Comparison of ENCODE assay signal across 9 cellular contexts in genomic region chr1:23727362-23727811, GRCh38. TPM values are rescaled to one million over a fixed set of nuclear protein-coding genes. Genes with fewer than 3 reads are reported as not detected.
DNase-seq lines count a peak whose midpoint lies in the region; ATAC-seq and TF ChIP-seq lines count a peak whose summit lies in the region.
"Had no signal": no experiment of that assay in that cellular context is flagged by ENCODE, and none has a peak within 500 bp of the region (broad histone marks: within the 10 kb centered on the region; RNA-seq: fewer than 3 reads in every experiment).

No MANE protein-coding gene starts in this region.

- no peaks in the 10 kb centered on the region for H3K9me3 Mint-ChIP-seq in CD14-positive monocyte
- no peaks in the 10 kb centered on the region for H3K9me3 Mint-ChIP-seq in naive thymus-derived CD4-positive, alpha-beta T cell
- H3K9me3 Mint-ChIP-seq in activated CD8-positive, alpha-beta T cell treated with anti-CD3 and anti-CD28 coated beads, Interleukin-2, amount 10 ng/mL, durations not matched to agents 7 days and 5 days (ENCODE audit: insufficient read depth): no peaks in the 10 kb centered on the region
- no peaks in the 10 kb centered on the region for H3K9me3 Mint-ChIP-seq in activated T-helper 17 cell treated with anti-CD3 and anti-CD28 coated beads, Interleukin-2, amount 50 U/mL, for 72 hours
- H3K9me3 Mint-ChIP-seq: activated naive CD8-positive, alpha-beta T cell treated with anti-CD3 and anti-CD28 coated beads, Interleukin-2, amount 10 ng/mL, durations not matched to agents 7 days and 5 days had no signal

- intact Hi-C loops in CD14-positive monocyte (cut with micrococcal nuclease): no loop called here
- intact Hi-C loops in naive thymus-derived CD4-positive, alpha-beta T cell (cut with micrococcal nuclease): no loop called here

- H3K27ac Mint-ChIP-seq in CD14-positive monocyte: peak overlapping the region; percentile 73 to 94 (median 86)
- no peak overlapping the region for H3K27ac Mint-ChIP-seq in naive thymus-derived CD4-positive, alpha-beta T cell
- H3K27ac Mint-ChIP-seq in activated CD8-positive, alpha-beta T cell treated with anti-CD3 and anti-CD28 coated beads, Interleukin-2, amount 10 ng/mL, durations not matched to agents 7 days and 5 days: no peak overlapping the region
- no peak overlapping the region for H3K27ac Mint-ChIP-seq in activated T-helper 17 cell treated with anti-CD3 and anti-CD28 coated beads, Interleukin-2, amount 50 U/mL, for 72 hours
- H3K27ac Mint-ChIP-seq: activated naive CD8-positive, alpha-beta T cell treated with anti-CD3 and anti-CD28 coated beads, Interleukin-2, amount 10 ng/mL, durations not matched to agents 7 days and 5 days had no signal

- H3K4me1 Mint-ChIP-seq in CD14-positive monocyte: peaks cover 55% of the 10 kb centered on the region
- peaks cover 0 to 7% (median 0%) of the 10 kb centered on the region in 7 donors for H3K4me1 Mint-ChIP-seq in naive thymus-derived CD4-positive, alpha-beta T cell
- no peaks in the 10 kb centered on the region for H3K4me1 Mint-ChIP-seq in activated CD8-positive, alpha-beta T cell treated with anti-CD3 and anti-CD28 coated beads, Interleukin-2, amount 10 ng/mL, durations not matched to agents 7 days and 5 days (ENCODE audit: low read depth)
- H3K4me1 Mint-ChIP-seq in activated T-helper 17 cell treated with anti-CD3 and anti-CD28 coated beads, Interleukin-2, amount 50 U/mL, for 72 hours: peaks cover 8% of the 10 kb centered on the region

- TF ChIP-seq CTCF in CD14-positive monocyte (IDR thresholded peaks at IDR 0.05) (no peak), HL-60 (IDR thresholded peaks at IDR 0.05; ENCODE audit: insufficient read depth, low read length) (no peak), coronary artery (IDR thresholded peaks at IDR 0.05) (no peak)

- POLR2A ChIA-PET in naive thymus-derived CD4-positive, alpha-beta T cell (lab: Charles Lee): no interaction called here
- POLR2A ChIA-PET in activated CD8-positive, alpha-beta T cell treated with anti-CD3 and anti-CD28 coated beads, Interleukin-2, amount 10 ng/mL, durations not matched to agents 7 days and 5 days (lab: Charles Lee): no interaction called here

- CTCF ChIA-PET in naive thymus-derived CD4-positive, alpha-beta T cell (lab: Charles Lee): no interaction called here
- CTCF ChIA-PET in activated CD8-positive, alpha-beta T cell treated with anti-CD3 and anti-CD28 coated beads, Interleukin-2, amount 10 ng/mL, durations not matched to agents 7 days and 5 days (lab: Charles Lee): interaction anchor here (0.7 kb wide), 1 partner anchor 17 kb away, joined by 3 read pairs; no protein-coding TSS in a partner anchor

- no peaks in the 10 kb centered on the region for H3K4me1 ChIP-seq in naive thymus-derived CD4-positive, alpha-beta T cell (ENCODE audit: control insufficient read depth in 2 of 2, insufficient read depth in 2 of 2, low read length in 2 of 2)

- peaks cover 0 to 1% of the 10 kb centered on the region in 2 donors for H3K36me3 Mint-ChIP-seq in CD14-positive monocyte
- peaks cover 0 to 7% (median 3%) of the 10 kb centered on the region in 5 donors for H3K36me3 Mint-ChIP-seq in naive thymus-derived CD4-positive, alpha-beta T cell
- no peaks in the 10 kb centered on the region for H3K36me3 Mint-ChIP-seq in activated CD8-positive, alpha-beta T cell treated with anti-CD3 and anti-CD28 coated beads, Interleukin-2, amount 10 ng/mL, durations not matched to agents 7 days and 5 days (ENCODE audit: low read depth)
- no peaks in the 10 kb centered on the region for H3K36me3 Mint-ChIP-seq in activated T-helper 17 cell treated with anti-CD3 and anti-CD28 coated beads, Interleukin-2, amount 50 U/mL, for 72 hours (ENCODE audit: low read depth)

- peak; percentile 49 for ATAC-seq in naive thymus-derived CD4-positive, alpha-beta T cell
- ATAC-seq in GM21526 (IDR thresholded peaks at IDR 0.05; ENCODE audit: low FRiP score, unreplicated experiment): no peak
- ATAC-seq in activated CD8-positive, alpha-beta T cell treated with anti-CD3 and anti-CD28 coated beads, Interleukin-2, amount 10 ng/mL, durations not matched to agents 7 days and 5 days: no peak
- no peak for ATAC-seq in activated T-helper 17 cell treated with anti-CD3 and anti-CD28 coated beads, Interleukin-2, amount 50 U/mL, for 72 hours (replicated peaks)

- no peaks in the 10 kb centered on the region for H3K9me3 ChIP-seq in naive thymus-derived CD4-positive, alpha-beta T cell (ENCODE audit: control insufficient read depth in 2 of 3, low read length in 3 of 3)

- H3K27me3 Mint-ChIP-seq in CD14-positive monocyte (ENCODE audit: low read depth in 3 of 3): peaks cover 0 to 3% (median 0%) of the 10 kb centered on the region in 3 donors
- no peaks in the 10 kb centered on the region for H3K27me3 Mint-ChIP-seq in naive thymus-derived CD4-positive, alpha-beta T cell
- H3K27me3 Mint-ChIP-seq in activated CD8-positive, alpha-beta T cell treated with anti-CD3 and anti-CD28 coated beads, Interleukin-2, amount 10 ng/mL, durations not matched to agents 7 days and 5 days (ENCODE audit: low read depth): no peaks in the 10 kb centered on the region
- no peaks in the 10 kb centered on the region for H3K27me3 Mint-ChIP-seq in activated T-helper 17 cell treated with anti-CD3 and anti-CD28 coated beads, Interleukin-2, amount 50 U/mL, for 72 hours
- H3K27me3 Mint-ChIP-seq: activated naive CD8-positive, alpha-beta T cell treated with anti-CD3 and anti-CD28 coated beads, Interleukin-2, amount 10 ng/mL, durations not matched to agents 7 days and 5 days had no signal

- DNase-seq in CD14-positive monocyte (ENCODE audit: low spot score) (peak; percentile 70), HL-60 (ENCODE audit: low read depth in 1 of 2, low spot score in 1 of 2) (peak; percentile 75 to 94), coronary artery (ENCODE audit: low spot score) (peak; percentile 76), cerebellar cortex (ENCODE audit: low spot score) (no peak)
- DNase-seq in naive thymus-derived CD4-positive, alpha-beta T cell: no peak
- DNase-seq in activated CD8-positive, alpha-beta T cell treated with anti-CD3 and anti-CD28 coated beads, Interleukin-2, amount 10 ng/mL, durations not matched to agents 7 days and 5 days: no peak
- DNase-seq: activated naive CD8-positive, alpha-beta T cell treated with anti-CD3 and anti-CD28 coated beads, Interleukin-2, amount 10 ng/mL, durations not matched to agents 7 days and 5 days had no signal

- H3K36me3 ChIP-seq in naive thymus-derived CD4-positive, alpha-beta T cell (ENCODE audit: control insufficient read depth in 2 of 3, insufficient read depth in 3 of 3, low read length in 3 of 3): no peaks in the 10 kb centered on the region

- H3K27me3 ChIP-seq in HL-60 (ENCODE audit: insufficient read depth, poor library complexity, severe bottlenecking): no peaks in the 10 kb centered on the region
- no peaks in the 10 kb centered on the region for H3K27me3 ChIP-seq in naive thymus-derived CD4-positive, alpha-beta T cell (ENCODE audit: control insufficient read depth in 2 of 2, insufficient read depth in 2 of 2, low read length in 2 of 2)

- peak overlapping the region in 1 of 2 donors; percentile 77 for H3K4me3 Mint-ChIP-seq in CD14-positive monocyte
- no peak overlapping the region for H3K4me3 Mint-ChIP-seq in naive thymus-derived CD4-positive, alpha-beta T cell
- H3K4me3 Mint-ChIP-seq in activated CD8-positive, alpha-beta T cell treated with anti-CD3 and anti-CD28 coated beads, Interleukin-2, amount 10 ng/mL, durations not matched to agents 7 days and 5 days: no peak overlapping the region
- no peak overlapping the region for H3K4me3 Mint-ChIP-seq in activated T-helper 17 cell treated with anti-CD3 and anti-CD28 coated beads, Interleukin-2, amount 50 U/mL, for 72 hours
- H3K4me3 Mint-ChIP-seq: activated naive CD8-positive, alpha-beta T cell treated with anti-CD3 and anti-CD28 coated beads, Interleukin-2, amount 10 ng/mL, durations not matched to agents 7 days and 5 days had no signal

- no peak overlapping the region for H3K4me3 ChIP-seq in HL-60 (replicated peaks; ENCODE audit: insufficient read depth, low read length)
- no peak overlapping the region for H3K4me3 ChIP-seq in coronary artery
- no peak overlapping the region for H3K4me3 ChIP-seq in naive thymus-derived CD4-positive, alpha-beta T cell (ENCODE audit: low read length)

- H3K27ac ChIP-seq in HL-60 (replicated peaks) (peak overlapping the region; percentile 21), coronary artery (peak overlapping the region in 1 of 2 donors; percentile 43)
- H3K27ac ChIP-seq in naive thymus-derived CD4-positive, alpha-beta T cell (ENCODE audit: low read depth, low read length): no peak overlapping the region

RNA-seq across cellular contexts. Expression of gene ELOA, which starts 15.9 kb away (rescaled TPM):
- polyA plus RNA-seq in CD14-positive monocyte: 10 to 100 TPM; 28.7 to 31.2 TPM
- total RNA-seq in naive thymus-derived CD4-positive, alpha-beta T cell: 10 to 100 TPM; 28.0 to 36.1 (median 30.4) TPM
- 10 to 100 TPM; 20.3 to 30.8 TPM for polyA plus RNA-seq in naive thymus-derived CD4-positive, alpha-beta T cell
- total RNA-seq in activated CD8-positive, alpha-beta T cell treated with anti-CD3 and anti-CD28 coated beads, Interleukin-2, amount 10 ng/mL, durations not matched to agents 7 days and 5 days: 10 to 100 TPM; 29.2 to 31.0 TPM
- 10 to 100 TPM; 30.1 to 48.5 TPM for total RNA-seq in activated T-helper 17 cell treated with anti-CD3 and anti-CD28 coated beads, Interleukin-2, amount 50 U/mL, for 72 hours

RNA-seq across cellular contexts. Expression of gene RPL11, which starts 35.8 kb away (rescaled TPM):
- 100 to 1,000 TPM; 542 to 552 TPM for polyA plus RNA-seq in CD14-positive monocyte
- 1,000 to 10,000 TPM; 1,206 to 2,420 (median 2,172) TPM for total RNA-seq in naive thymus-derived CD4-positive, alpha-beta T cell
- polyA plus RNA-seq in naive thymus-derived CD4-positive, alpha-beta T cell: 1,000 to 10,000 TPM; 1,567 to 2,009 TPM
- total RNA-seq in activated CD8-positive, alpha-beta T cell treated with anti-CD3 and anti-CD28 coated beads, Interleukin-2, amount 10 ng/mL, durations not matched to agents 7 days and 5 days: 1,000 to 10,000 TPM; 1,096 to 1,128 TPM
- total RNA-seq in activated T-helper 17 cell treated with anti-CD3 and anti-CD28 coated beads, Interleukin-2, amount 50 U/mL, for 72 hours: 1,000 to 10,000 TPM; 1,075 to 1,450 TPM

RNA-seq across cellular contexts. Expression of gene PITHD1, which starts 50.8 kb away (rescaled TPM):
- polyA plus RNA-seq in CD14-positive monocyte: 10 to 100 TPM; 20.8 to 29.9 TPM
- 10 to 100 TPM; 57.6 to 81.9 (median 76.0) TPM for total RNA-seq in naive thymus-derived CD4-positive, alpha-beta T cell
- polyA plus RNA-seq in naive thymus-derived CD4-positive, alpha-beta T cell: 10 to 100 TPM; 82.2 to 88.9 TPM
- 10 to 100 TPM; 62.3 to 67.9 TPM for total RNA-seq in activated CD8-positive, alpha-beta T cell treated with anti-CD3 and anti-CD28 coated beads, Interleukin-2, amount 10 ng/mL, durations not matched to agents 7 days and 5 days
- total RNA-seq in activated T-helper 17 cell treated with anti-CD3 and anti-CD28 coated beads, Interleukin-2, amount 50 U/mL, for 72 hours: 10 to 100 TPM; 60.7 to 93.9 TPM

Comparison
In these comparisons a context has a peak if more than half of its experiments do, and no peak if none do; other contexts are left out.
1. DNase-seq: peak in CD14-positive monocyte (single experiment), HL-60 (2 of 2) and coronary artery (single experiment); none in naive thymus-derived CD4-positive, alpha-beta T cell (0 of 9), activated CD8-positive, alpha-beta T cell treated with anti-CD3 and anti-CD28 coated beads, Interleukin-2, amount 10 ng/mL, durations not matched to agents 7 days and 5 days (single experiment) and cerebellar cortex (single experiment).
2. H3K27ac Mint-ChIP-seq: peak in CD14-positive monocyte (7 of 7); none in naive thymus-derived CD4-positive, alpha-beta T cell (0 of 9), activated CD8-positive, alpha-beta T cell treated with anti-CD3 and anti-CD28 coated beads, Interleukin-2, amount 10 ng/mL, durations not matched to agents 7 days and 5 days (single experiment) and activated T-helper 17 cell treated with anti-CD3 and anti-CD28 coated beads, Interleukin-2, amount 50 U/mL, for 72 hours (single experiment).